In genomic region chr11:2447253-2447950, GRCh38 we compare ENCODE assay signal across 10 cellular contexts. TPM values are rescaled to one million over a fixed set of nuclear protein-coding genes. Genes with fewer than 3 reads are reported as not detected.
DNase-seq lines count a peak whose midpoint lies in the region; ATAC-seq and TF ChIP-seq lines count a peak whose summit lies in the region.
"Had no signal": no experiment of that assay in that cellular context is flagged by ENCODE, and none has a peak within 500 bp of the region (broad histone marks: within the 10 kb centered on the region; RNA-seq: fewer than 3 reads in every experiment).

No MANE protein-coding gene starts in this region.

- peak overlapping the region; percentile 89 for H3K4me3 Mint-ChIP-seq in activated naive CD4-positive, alpha-beta T cell treated with anti-CD3 and anti-CD28 coated beads for 36 hours
- H3K4me3 Mint-ChIP-seq in T-helper 17 cell: peak overlapping the region; percentile 93
- H3K4me3 Mint-ChIP-seq in effector memory CD8-positive, alpha-beta T cell: peak overlapping the region; percentile 56 to 91

- H3K27ac ChIP-seq in thoracic aorta: no peak overlapping the region

- H3K4me1 Mint-ChIP-seq in activated naive CD4-positive, alpha-beta T cell treated with anti-CD3 and anti-CD28 coated beads for 36 hours (ENCODE audit: low read depth): peaks cover 26% of the 10 kb centered on the region
- peaks cover 24% of the 10 kb centered on the region for H3K4me1 Mint-ChIP-seq in T-helper 17 cell
- peaks cover 21 to 27% of the 10 kb centered on the region in 2 donors for H3K4me1 Mint-ChIP-seq in effector memory CD8-positive, alpha-beta T cell (ENCODE audit: low read depth in 2 of 2)

- H3K27me3 ChIP-seq in thoracic aorta (replicated peaks; ENCODE audit: insufficient read depth): no peaks in the 10 kb centered on the region

- no peak for ATAC-seq in T-helper 17 cell
- ATAC-seq in effector memory CD8-positive, alpha-beta T cell (replicated peaks): no peak
- no peak for ATAC-seq in thoracic aorta (ENCODE audit: insufficient number of reproducible peaks, low FRiP score, low read depth)
- no peak for ATAC-seq in HG02938 (IDR thresholded peaks at IDR 0.05; ENCODE audit: unreplicated experiment)
- no peak for ATAC-seq in GM18870 (IDR thresholded peaks at IDR 0.05; ENCODE audit: unreplicated experiment)
- ATAC-seq: activated CD4-positive, CD25-positive, alpha-beta regulatory T cell treated with anti-CD3 and anti-CD28 coated beads, Interleukin-2, amount 50 U/mL, for 24 hours had no signal

- peak; percentile 48 for DNase-seq in activated naive CD4-positive, alpha-beta T cell treated with anti-CD3 and anti-CD28 coated beads for 36 hours
- no peak for DNase-seq in activated naive CD4-positive, alpha-beta T cell treated with Interleukin-2 at 50 U/mL for 16 hours
- DNase-seq in T-helper 17 cell (peak in 1 of 3 donors; percentile 10), thoracic aorta (ENCODE audit: low spot score) (no peak), SHP77 treated with DMSO at 0.1 percent for 48 hours (lab: John Stamatoyannopoulos, UW) (no peak)
- no peak for DNase-seq in effector memory CD8-positive, alpha-beta T cell

- H3K9me3 ChIP-seq in T-helper 17 cell (ENCODE audit: control insufficient read depth, low read length, poor library complexity, severe bottlenecking) (no peaks in the 10 kb centered on the region), thoracic aorta (no peaks in the 10 kb centered on the region)

- H3K36me3 Mint-ChIP-seq in activated naive CD4-positive, alpha-beta T cell treated with anti-CD3 and anti-CD28 coated beads for 36 hours (ENCODE audit: low read depth): no peaks in the 10 kb centered on the region
- no peaks in the 10 kb centered on the region for H3K36me3 Mint-ChIP-seq in T-helper 17 cell (ENCODE audit: low read depth)
- H3K36me3 Mint-ChIP-seq in effector memory CD8-positive, alpha-beta T cell (ENCODE audit: insufficient read depth): peaks cover 3% of the 10 kb centered on the region

- intact Hi-C loops in activated naive CD4-positive, alpha-beta T cell treated with anti-CD3 and anti-CD28 coated beads for 36 hours (cut with micrococcal nuclease): loop anchor here (1.0 to 10.0 kb wide), 5 partner anchors 20 to 445 kb away; partner anchors contain the start of gene KCNQ1OT1

- TF ChIP-seq CTCF in thoracic aorta (IDR thresholded peaks at IDR 0.05): no peak

- H3K27me3 Mint-ChIP-seq in activated naive CD4-positive, alpha-beta T cell treated with anti-CD3 and anti-CD28 coated beads for 36 hours (ENCODE audit: low read depth): no peaks in the 10 kb centered on the region
- H3K27me3 Mint-ChIP-seq in T-helper 17 cell: no peaks in the 10 kb centered on the region
- peaks cover 5 to 29% of the 10 kb centered on the region in 2 donors for H3K27me3 Mint-ChIP-seq in effector memory CD8-positive, alpha-beta T cell

- no peak overlapping the region for H3K27ac Mint-ChIP-seq in activated naive CD4-positive, alpha-beta T cell treated with anti-CD3 and anti-CD28 coated beads for 36 hours
- H3K27ac Mint-ChIP-seq in T-helper 17 cell: peak overlapping the region; percentile 34
- peak overlapping the region in 1 of 2 donors; percentile 32 for H3K27ac Mint-ChIP-seq in effector memory CD8-positive, alpha-beta T cell

- CTCF ChIA-PET in activated naive CD4-positive, alpha-beta T cell treated with anti-CD3 and anti-CD28 coated beads for 36 hours (lab: Charles Lee): interaction anchor here (2.0 to 4.8 kb wide), 2 partner anchors 80 to 84 kb away, joined by 4 to 16 read pairs; no protein-coding TSS in a partner anchor

- no peaks in the 10 kb centered on the region for H3K9me3 Mint-ChIP-seq in activated naive CD4-positive, alpha-beta T cell treated with anti-CD3 and anti-CD28 coated beads for 36 hours
- no peaks in the 10 kb centered on the region for H3K9me3 Mint-ChIP-seq in effector memory CD8-positive, alpha-beta T cell

- H3K4me1 ChIP-seq in thoracic aorta (ENCODE audit: control insufficient read depth in 1 of 2, low read depth in 2 of 2): no peaks in the 10 kb centered on the region

- H3K36me3 ChIP-seq in thoracic aorta: no peaks in the 10 kb centered on the region

- peak overlapping the region; percentile 22 for H3K4me3 ChIP-seq in thoracic aorta

RNA-seq across cellular contexts. Expression of gene KCNQ1, which starts 2.6 kb away (rescaled TPM):
- total RNA-seq in activated naive CD4-positive, alpha-beta T cell treated with anti-CD3 and anti-CD28 coated beads for 36 hours: 10 to 100 TPM; 10.6 to 10.8 TPM
- total RNA-seq in T-helper 17 cell (10 to 100 TPM; 18.6 to 25.5 TPM), thoracic aorta (10 to 100 TPM in 1 of 2 donors, 1 to 10 TPM in 1; 4.4 to 25.3 TPM)
- total RNA-seq: RPMI7951 had no signal

RNA-seq across cellular contexts. Expression of gene TRPM5, which starts 3.1 kb away (rescaled TPM):
- total RNA-seq in activated naive CD4-positive, alpha-beta T cell treated with anti-CD3 and anti-CD28 coated beads for 36 hours: not detected
- total RNA-seq in T-helper 17 cell: under 1 TPM; 0.07 to 0.08 TPM
- not detected for total RNA-seq in thoracic aorta
- total RNA-seq: RPMI7951 had no signal

RNA-seq across cellular contexts. Expression of gene TSSC4, which starts 46.9 kb away (rescaled TPM):
- 10 to 100 TPM; 41.9 to 42.0 TPM for total RNA-seq in activated naive CD4-positive, alpha-beta T cell treated with anti-CD3 and anti-CD28 coated beads for 36 hours
- total RNA-seq in T-helper 17 cell (10 to 100 TPM; 47.9 to 60.3 TPM), thoracic aorta (10 to 100 TPM; 31.6 to 57.9 TPM)
